In genomic region chr10:114431414-114431767, GRCh38 we compare ENCODE assay signal across 21 cellular contexts. TPM values are rescaled to one million over a fixed set of nuclear protein-coding genes. Genes with fewer than 3 reads are reported as not detected.
DNase-seq lines count a peak whose midpoint lies in the region; ATAC-seq, FAIRE-seq and TF ChIP-seq lines count a peak whose summit lies in the region.
"Had no signal": no experiment of that assay in that cellular context is flagged by ENCODE, and none has a peak within 500 bp of the region (broad histone marks: within the 10 kb centered on the region; RNA-seq: fewer than 3 reads in every experiment).

No MANE protein-coding gene starts in this region.

- H4K20me1 ChIP-seq in IMR-90 (ENCODE audit: insufficient read depth, low read length) (no peaks in the 10 kb centered on the region), mammary epithelial cell (ENCODE audit: insufficient read depth, low read length) (no peaks in the 10 kb centered on the region), keratinocyte (ENCODE audit: control insufficient read depth, extremely low read depth, insufficient read depth, low read length) (no peaks in the 10 kb centered on the region), PC-9 (ENCODE audit: insufficient read depth) (no peaks in the 10 kb centered on the region)

- no peak overlapping the region for H4K5ac ChIP-seq in IMR-90 (ENCODE audit: low read depth, low read length)

- FAIRE-seq in keratinocyte (lab: Jason Lieb, UNC), result peak; percentile 96
- FAIRE-seq: D721Med, H1 had no signal

- H3K27ac ChIP-seq in IMR-90 (ENCODE audit: insufficient read depth, low read length), result no peak overlapping the region
- H3K27ac ChIP-seq in mammary epithelial cell (ENCODE audit: insufficient read depth, low read depth, low read length), result no peak overlapping the region
- peak overlapping the region; percentile 16 for H3K27ac ChIP-seq in keratinocyte (ENCODE audit: control insufficient read depth, insufficient read depth, low read length)
- H3K27ac ChIP-seq in PC-9, result no peak overlapping the region
- H3K27ac ChIP-seq in thyroid gland, result no peak overlapping the region
- H3K27ac ChIP-seq: KMS-11 had no signal

- H3K27me3 ChIP-seq in IMR-90 (ENCODE audit: control insufficient read depth, insufficient read depth, low read length) (peaks cover 15% of the 10 kb centered on the region), mammary epithelial cell (ENCODE audit: insufficient read depth, low read length) (no peaks in the 10 kb centered on the region), keratinocyte (ENCODE audit: control insufficient read depth, extremely low read depth, insufficient read depth, low read length) (no peaks in the 10 kb centered on the region), PC-9 (ENCODE audit: insufficient read depth, low read depth) (no peaks in the 10 kb centered on the region), thyroid gland (no peaks in the 10 kb centered on the region)

- H3K4me1 ChIP-seq in IMR-90 (ENCODE audit: control insufficient read depth, insufficient read depth, low read length), result peaks cover 4% of the 10 kb centered on the region; the same call in 1 of the 2 replicates
- H3K4me1 ChIP-seq in mammary epithelial cell (ENCODE audit: insufficient read depth, low read length), result peaks cover 16% of the 10 kb centered on the region
- H3K4me1 ChIP-seq in keratinocyte (ENCODE audit: control insufficient read depth, extremely low read depth, insufficient read depth, low read length), result peaks cover 16% of the 10 kb centered on the region
- H3K4me1 ChIP-seq in PC-9 (replicated peaks; ENCODE audit: insufficient read depth), result no peaks in the 10 kb centered on the region
- peaks cover 25 to 28% of the 10 kb centered on the region in 2 donors for H3K4me1 ChIP-seq in thyroid gland

- no peak overlapping the region for H4K91ac ChIP-seq in IMR-90 (ENCODE audit: insufficient read depth, low read depth, low read length)

- H3K79me1 ChIP-seq in IMR-90 (ENCODE audit: low read depth in 1 of 2, low read length in 2 of 2), result no peaks in the 10 kb centered on the region

- peak overlapping the region; percentile 24; the same call in 1 of the 2 replicates for H2BK20ac ChIP-seq in IMR-90 (ENCODE audit: low read depth, low read length)

- H3K9me1 ChIP-seq in IMR-90 (ENCODE audit: insufficient read depth, low read length) (0 out of 2 replicates have a peak, but pooled peaks cover 2% of the 10 kb centered on the region), keratinocyte (ENCODE audit: control insufficient read depth, extremely low read depth, insufficient read depth, low read length) (no peaks in the 10 kb centered on the region)

- no peaks in the 10 kb centered on the region for H3K27me3 Mint-ChIP-seq in activated naive CD4-positive, alpha-beta T cell treated with anti-CD3 and anti-CD28 coated beads for 36 hours (ENCODE audit: low read depth)
- H3K27me3 Mint-ChIP-seq: CD8-positive, alpha-beta memory T cell had no signal

- H3K14ac ChIP-seq in IMR-90 (replicated peaks; ENCODE audit: low read depth, low read length), result no peak overlapping the region

- no peak overlapping the region for H3K23ac ChIP-seq in IMR-90 (ENCODE audit: low read depth, low read length)

- peaks cover 2% of the 10 kb centered on the region for H3K4me1 Mint-ChIP-seq in activated naive CD4-positive, alpha-beta T cell treated with anti-CD3 and anti-CD28 coated beads for 36 hours (ENCODE audit: low read depth)
- H3K4me1 Mint-ChIP-seq: CD8-positive, alpha-beta memory T cell had no signal

- peaks cover 31% of the 10 kb centered on the region for H3K36me3 Mint-ChIP-seq in activated naive CD4-positive, alpha-beta T cell treated with anti-CD3 and anti-CD28 coated beads for 36 hours (ENCODE audit: low read depth)

- no peaks in the 10 kb centered on the region for H3K9me3 ChIP-seq in IMR-90 (ENCODE audit: control insufficient read depth, insufficient read depth, low read length)
- H3K9me3 ChIP-seq in mammary epithelial cell (replicated peaks; ENCODE audit: insufficient read depth, low read length), result no peaks in the 10 kb centered on the region
- no peaks in the 10 kb centered on the region for H3K9me3 ChIP-seq in keratinocyte (ENCODE audit: control insufficient read depth, low read depth, low read length)
- H3K9me3 ChIP-seq in PC-9 (ENCODE audit: insufficient read depth, low read depth), result no peaks in the 10 kb centered on the region
- H3K9me3 ChIP-seq in thyroid gland, result no peaks in the 10 kb centered on the region

- TF ChIP-seq POLR2A in IMR-90 (IDR thresholded peaks at IDR 0.05; ENCODE audit: low read depth, low read length) (no peak), thyroid gland (IDR thresholded peaks at IDR 0.05) (no peak)

- TF ChIP-seq CTCF in IMR-90 (conservative IDR thresholded peaks at IDR 0.05; ENCODE audit: low read depth, low read length), result no peak
- no peak for TF ChIP-seq CTCF in mammary epithelial cell (conservative IDR thresholded peaks at IDR 0.05 in 1 of 2, IDR thresholded peaks at IDR 0.05 in 1 of 2; ENCODE audit: extremely low read depth in 1 of 2, insufficient read depth in 1 of 2, low read depth in 1 of 2, low read length in 2 of 2)
- no peak for TF ChIP-seq CTCF in keratinocyte (optimal IDR thresholded peaks at IDR 0.05 in 1 of 3, IDR thresholded peaks at IDR 0.05 in 1 of 3, conservative IDR thresholded peaks at IDR 0.05 in 1 of 3; ENCODE audit: extremely low read depth in 1 of 3, insufficient read depth in 2 of 3, low read length in 3 of 3)
- TF ChIP-seq CTCF in PC-9 (conservative IDR thresholded peaks at IDR 0.05), result no peak
- TF ChIP-seq CTCF in thyroid gland (IDR thresholded peaks at IDR 0.05), result no peak

- no peak for ATAC-seq in IMR-90 (ENCODE audit: low read depth)
- ATAC-seq: HCT116 had no signal

- no peaks in the 10 kb centered on the region for H3K9me3 Mint-ChIP-seq in activated naive CD4-positive, alpha-beta T cell treated with anti-CD3 and anti-CD28 coated beads for 36 hours
- H3K9me3 Mint-ChIP-seq: CD8-positive, alpha-beta memory T cell had no signal

- no peak for TF ChIP-seq RAD21 in IMR-90 (IDR thresholded peaks at IDR 0.05; ENCODE audit: low read length)

- H3K79me2 ChIP-seq in mammary epithelial cell (ENCODE audit: insufficient read depth, low read length) (no peaks in the 10 kb centered on the region), keratinocyte (ENCODE audit: control insufficient read depth, insufficient read depth, low read length) (no peaks in the 10 kb centered on the region), PC-9 (ENCODE audit: low read depth) (no peaks in the 10 kb centered on the region)

- H2AFZ ChIP-seq in IMR-90 (replicated peaks; ENCODE audit: low read length, poor library complexity), result no peak overlapping the region
- H2AFZ ChIP-seq in mammary epithelial cell (ENCODE audit: low read depth, low read length), result peak overlapping the region; percentile 37
- no peak overlapping the region for H2AFZ ChIP-seq in keratinocyte (ENCODE audit: control insufficient read depth, low read length)
- no peak overlapping the region for H2AFZ ChIP-seq in PC-9

- BruUV-seq in IMR-90 (replicated peaks; lab: Mats Ljungman, UMichigan), result no TSS peak
- BruUV-seq in mammary epithelial cell (replicated peaks; lab: Mats Ljungman, UMichigan), result no TSS peak
- no TSS peak for BruUV-seq in PC-9 (replicated peaks; lab: Mats Ljungman, UMichigan)

- H2BK5ac ChIP-seq in IMR-90 (ENCODE audit: low read depth, low read length, poor library complexity, severe bottlenecking), result no peak overlapping the region

- no peak overlapping the region for H3K4me3 Mint-ChIP-seq in activated naive CD4-positive, alpha-beta T cell treated with anti-CD3 and anti-CD28 coated beads for 36 hours
- H3K4me3 Mint-ChIP-seq: CD8-positive, alpha-beta memory T cell had no signal

- no peak overlapping the region for H2BK120ac ChIP-seq in IMR-90 (ENCODE audit: low read depth, low read length)

- peak overlapping the region; percentile 28 for H3K27ac Mint-ChIP-seq in activated naive CD4-positive, alpha-beta T cell treated with anti-CD3 and anti-CD28 coated beads for 36 hours

- no peak for DNase-seq in activated naive CD4-positive, alpha-beta T cell treated with anti-CD3 and anti-CD28 coated beads for 36 hours
- no peak for DNase-seq in activated naive CD4-positive, alpha-beta T cell (lab: John Stamatoyannopoulos, UW)
- DNase-seq in IMR-90, result no peak
- peak; percentile 67 for DNase-seq in mammary epithelial cell
- no peak for DNase-seq in keratinocyte (ENCODE audit: low read depth, low spot score)
- no peak for DNase-seq in D341Med (ENCODE audit: low spot score)
- DNase-seq in PC-9, result no peak
- no peak for DNase-seq in thyroid gland
- DNase-seq: AML-193; C1 segment of cervical spinal cord; CD8-positive, alpha-beta memory T cell; DMS53; MV-4-11; NCI-H1694; NCI-H446; NCI-H526; SHP77 treated with DMSO at 0.1 percent for 48 hours had no signal

- H3K18ac ChIP-seq in IMR-90 (ENCODE audit: low read depth, low read length), result no peak overlapping the region; the same call in 1 of the 2 replicates

- H3K9me2 ChIP-seq in PC-9 (ENCODE audit: insufficient read depth), result no peaks in the 10 kb centered on the region

- H2BK15ac ChIP-seq in IMR-90 (ENCODE audit: low read depth, low read length), result no peak overlapping the region

- H3F3A ChIP-seq in PC-9 (ENCODE audit: insufficient read depth, low read depth), result no peaks in the 10 kb centered on the region

- dilution Hi-C loops in IMR-90 (cut with HindIII; ENCODE audit: low sequenced_read_pairs, unreplicated experiment) (no loop called here), mammary epithelial cell (cut with HindIII; ENCODE audit: low sequenced_read_pairs) (loop anchor here (5.0 kb wide), 2 partner anchors 49 to 124 kb away; no protein-coding TSS in a partner anchor), keratinocyte (cut with MboI; ENCODE audit: extremely low pct_ligation_motif_present, low sequenced_read_pairs) (no loop called here)

- H3K36me3 ChIP-seq in IMR-90 (ENCODE audit: control insufficient read depth, insufficient read depth, low read length) (no peaks in the 10 kb centered on the region), mammary epithelial cell (ENCODE audit: insufficient read depth, low read length) (no peaks in the 10 kb centered on the region), keratinocyte (ENCODE audit: control insufficient read depth in 2 of 2, extremely low read depth in 1 of 2, insufficient read depth in 2 of 2, low read length in 2 of 2) (peaks cover 4 to 8% of the 10 kb centered on the region in 2 experiments), PC-9 (ENCODE audit: low read depth) (no peaks in the 10 kb centered on the region), thyroid gland (peaks cover 0 to 4% of the 10 kb centered on the region in 2 donors)

- no peak overlapping the region for H2AK5ac ChIP-seq in IMR-90 (ENCODE audit: low read depth, low read length)

- no peak overlapping the region for H4K8ac ChIP-seq in IMR-90 (ENCODE audit: low read depth in 2 of 2, low read length in 2 of 2)

- H3K9ac ChIP-seq in IMR-90 (ENCODE audit: low read depth, low read length) (no peak overlapping the region), mammary epithelial cell (ENCODE audit: insufficient read depth, low read length) (no peak overlapping the region), keratinocyte (ENCODE audit: control insufficient read depth, extremely low read depth, insufficient read depth, low read length) (no peak overlapping the region)
- H3K9ac ChIP-seq: KMS-11 had no signal

- CTCF ChIA-PET in activated naive CD4-positive, alpha-beta T cell treated with anti-CD3 and anti-CD28 coated beads for 36 hours (lab: Charles Lee), result interaction anchor here (0.6 to 1.0 kb wide), 4 partner anchors 9 to 127 kb away, joined by 3 to 4 read pairs (median 4); no protein-coding TSS in a partner anchor
- CTCF ChIA-PET in IMR-90 (lab: Yijun Ruan, JAX) (interaction anchor here (0.5 to 4.0 kb wide), 2 partner anchors 127 to 1935 kb away, joined by 8 to 17 read pairs; no protein-coding TSS in a partner anchor), mammary epithelial cell (lab: Charles Lee; ENCODE audit: low non-redundant PET) (no interaction called here), PC-9 (lab: Charles Lee) (no interaction called here)

- POLR2A ChIA-PET in IMR-90 (lab: Charles Lee; ENCODE audit: unreplicated experiment), result interaction anchor here (0.5 kb wide), 1 partner anchor 1386 kb away, joined by 3 read pairs; no protein-coding TSS in a partner anchor
- POLR2A ChIA-PET in PC-9 (lab: Charles Lee; ENCODE audit: unreplicated experiment), result no interaction called here

- intact Hi-C loops in activated naive CD4-positive, alpha-beta T cell treated with anti-CD3 and anti-CD28 coated beads for 36 hours (cut with micrococcal nuclease), result no loop called here
- intact Hi-C loops in IMR-90 (cut with micrococcal nuclease) (no loop called here), mammary epithelial cell (cut with micrococcal nuclease) (loop anchor here (10.0 kb wide), 1 partner anchor 257 kb away; the partner anchor contains the start of genes CCDC186 and TDRD1), PC-9 (cut with micrococcal nuclease; ENCODE audit: unreplicated experiment) (no loop called here), thyroid gland (cut with DNase I) (loop anchor here (10.0 kb wide), 1 partner anchor 127 kb away; no protein-coding TSS in a partner anchor)

- H3K4me3 ChIP-seq in IMR-90 (ENCODE audit: insufficient read depth, low read depth, low read length) (no peak overlapping the region), mammary epithelial cell (replicated peaks in 1 of 3; ENCODE audit: insufficient read depth in 1 of 3, low read depth in 2 of 3, low read length in 3 of 3) (no peak overlapping the region), keratinocyte (ENCODE audit: control insufficient read depth in 2 of 3, extremely low read depth in 1 of 3, insufficient read depth in 2 of 3, low read depth in 1 of 3, low read length in 3 of 3) (no peak overlapping the region), PC-9 (no peak overlapping the region), thyroid gland (replicated peaks in 1 of 3) (no peak overlapping the region)

- in situ Hi-C loops in IMR-90 (cut with MboI; ENCODE audit: low sequenced_read_pairs) (no loop called here), mammary epithelial cell (cut with MboI; ENCODE audit: low sequenced_read_pairs in 2 of 2) (loop anchor here in 1 of 2 donors (10.0 kb wide), 1 partner anchor 127 kb away; no protein-coding TSS in a partner anchor)

- H3K56ac ChIP-seq in IMR-90 (ENCODE audit: extremely low read depth, insufficient read depth, low read length), result no peak overlapping the region

- H2AK9ac ChIP-seq in IMR-90 (replicated peaks; ENCODE audit: low read depth, low read length, poor library complexity), result no peak overlapping the region

- H3K4ac ChIP-seq in IMR-90 (ENCODE audit: low read depth, low read length), result no peak overlapping the region

- no CpG with 5 or more reads among the region's 3 CpGs for WGBS in IMR-90 (ENCODE audit: extremely low coverage in 2 of 2, insufficient read length in 1 of 2), 2 experiments
- 14% methylated on average over 3 of the region's 3 CpGs for WGBS in mammary epithelial cell (ENCODE audit: low coverage, missing lambda C conversion rate)
- 96 to 97% methylated on average over 3 of the region's 3 CpGs for WGBS in thyroid gland, 2 donors

- H3K4me2 ChIP-seq in IMR-90 (ENCODE audit: low read depth, low read length) (no peak overlapping the region), mammary epithelial cell (ENCODE audit: insufficient read depth, low read depth, low read length) (peak overlapping the region; percentile 42), keratinocyte (ENCODE audit: control insufficient read depth, extremely low read depth, insufficient read depth, low read depth, low read length) (peak overlapping the region; percentile 55), PC-9 (no peak overlapping the region)
- H3K4me2 ChIP-seq: KMS-11 had no signal

RNA-seq across cellular contexts. Expression of gene AFAP1L2, which starts 27.1 kb away (rescaled TPM):
- total RNA-seq in activated naive CD4-positive, alpha-beta T cell treated with anti-CD3 and anti-CD28 coated beads for 36 hours, result under 1 TPM; 0.86 to 0.98 TPM
- under 0.01 TPM in 1 of 2 replicates, not detected in the other for total RNA-seq in IMR-90 (2012; rRNA removed)
- 0.10 and 0.22 TPM in 2 replicates for polyA plus RNA-seq in IMR-90 (2012; rRNA removed)
- 0.13 and 0.27 TPM in 2 replicates for polyA plus RNA-seq in IMR-90 (2012; cell fraction: cytosol; rRNA removed)
- 0.31 and 0.35 TPM in 2 replicates for polyA plus RNA-seq in IMR-90 (2012; cell fraction: nucleus; rRNA removed; ENCODE audit: low replicate concordance)
- total RNA-seq in mammary epithelial cell, result 10 to 100 TPM; 25.8 to 63.9 TPM
- 40.4 TPM for polyA plus RNA-seq in mammary epithelial cell
- polyA minus RNA-seq in mammary epithelial cell, result 42.5 TPM
- polyA plus RNA-seq in keratinocyte, result 36.8 to 52.5 TPM (median 40.4 TPM) in 3 replicates
- polyA plus RNA-seq in keratinocyte (2011; ENCODE audit: low read depth), result 20.8 TPM
- 29.7 and 35.5 TPM in 2 replicates for polyA plus RNA-seq in keratinocyte (2011; cell fraction: cytosol; rRNA removed)
- polyA plus RNA-seq in keratinocyte (2011; cell fraction: nucleus; rRNA removed), result 69.0 and 69.2 TPM in 2 replicates
- polyA plus RNA-seq in keratinocyte (2012; ENCODE audit: low replicate concordance), result 13.0 and 44.6 TPM in 2 replicates
- 49.9 to 74.0 TPM (median 61.2 TPM) in 3 replicates for polyA minus RNA-seq in keratinocyte
- 44.5 TPM for polyA minus RNA-seq in keratinocyte (2011; cell fraction: cytosol; rRNA and poly(A)+ RNA removed)
- 47.1 and 58.1 TPM in 2 replicates for polyA minus RNA-seq in keratinocyte (2011; cell fraction: nucleus; rRNA and poly(A)+ RNA removed)
- 35.4 and 39.9 TPM in 2 replicates for total RNA-seq in PC-9 (2021)
- 100 to 1,000 TPM; 135 to 356 (median 299) TPM for total RNA-seq in thyroid gland

Comparison
In these comparisons a context has a peak if more than half of its experiments do, and no peak if none do; other contexts are left out.
1. H3K4me2 ChIP-seq: peak in mammary epithelial cell (single experiment) and keratinocyte (single experiment); none in IMR-90 (single experiment) and PC-9 (single experiment).
2. RNA of gene AFAP1L2, which starts 27.1 kb away (total RNA-seq): 135 to 356 TPM in thyroid gland, 25.8 to 63.9 TPM in mammary epithelial cell and 35.4 to 39.9 TPM in PC-9; 0.86 to 0.98 TPM in activated naive CD4-positive, alpha-beta T cell treated with anti-CD3 and anti-CD28 coated beads for 36 hours and under 0.01 TPM in IMR-90; every median in the first group is over 10 times any median in the second.
3. CTCF ChIA-PET loops: an anchor here in activated naive CD4-positive, alpha-beta T cell treated with anti-CD3 and anti-CD28 coated beads for 36 hours (0.6 to 1.0 kb wide) and IMR-90 (0.5 to 4.0 kb wide); none called in mammary epithelial cell and PC-9.
4. intact Hi-C loops: an anchor here in mammary epithelial cell (10.0 kb wide) and thyroid gland (10.0 kb wide); none called in activated naive CD4-positive, alpha-beta T cell treated with anti-CD3 and anti-CD28 coated beads for 36 hours, IMR-90 and PC-9.